In the genomic region with DNA sequence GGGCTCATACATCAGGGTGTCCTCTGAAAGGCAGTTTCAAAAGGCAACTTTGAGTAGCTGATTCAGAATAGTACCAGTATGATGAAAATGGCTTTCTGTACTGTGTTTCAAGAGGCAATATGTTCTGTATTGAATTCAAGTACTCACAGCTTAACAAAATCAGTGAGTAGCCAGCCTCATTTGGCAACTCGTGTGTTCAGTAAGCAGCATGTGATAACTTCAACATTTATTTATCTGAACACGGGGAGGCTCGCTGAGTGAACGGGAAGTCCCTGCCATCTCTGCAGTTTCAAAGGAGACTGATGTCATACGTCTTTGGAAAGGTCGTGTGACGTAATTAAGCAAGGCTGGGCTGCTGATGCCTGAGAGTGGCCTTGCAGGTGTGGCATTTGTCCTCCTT, we compare ENCODE assay signal across 1 cellular context.
TF ChIP-seq lines count a peak whose summit lies in the region.

No MANE protein-coding gene starts in this region.

TF ChIP-seq in GM23338, 12 proteins besides CTCF, POLR2A, EP300 and RAD21 (continued from another document):
- TF ChIP-seq NANOG (IDR thresholded peaks at IDR 0.05; ENCODE audit: borderline replicate concordance) (no peak), EZH2phosphoT487 (IDR thresholded peaks at IDR 0.05; ENCODE audit: unreplicated experiment) (no peak), EZH2 (IDR thresholded peaks at IDR 0.05; ENCODE audit: low read depth, unreplicated experiment) (no peak), STAT1 (IDR thresholded peaks at IDR 0.05; ENCODE audit: unreplicated experiment) (no peak)
- TF ChIP-seq, protein P1, sequence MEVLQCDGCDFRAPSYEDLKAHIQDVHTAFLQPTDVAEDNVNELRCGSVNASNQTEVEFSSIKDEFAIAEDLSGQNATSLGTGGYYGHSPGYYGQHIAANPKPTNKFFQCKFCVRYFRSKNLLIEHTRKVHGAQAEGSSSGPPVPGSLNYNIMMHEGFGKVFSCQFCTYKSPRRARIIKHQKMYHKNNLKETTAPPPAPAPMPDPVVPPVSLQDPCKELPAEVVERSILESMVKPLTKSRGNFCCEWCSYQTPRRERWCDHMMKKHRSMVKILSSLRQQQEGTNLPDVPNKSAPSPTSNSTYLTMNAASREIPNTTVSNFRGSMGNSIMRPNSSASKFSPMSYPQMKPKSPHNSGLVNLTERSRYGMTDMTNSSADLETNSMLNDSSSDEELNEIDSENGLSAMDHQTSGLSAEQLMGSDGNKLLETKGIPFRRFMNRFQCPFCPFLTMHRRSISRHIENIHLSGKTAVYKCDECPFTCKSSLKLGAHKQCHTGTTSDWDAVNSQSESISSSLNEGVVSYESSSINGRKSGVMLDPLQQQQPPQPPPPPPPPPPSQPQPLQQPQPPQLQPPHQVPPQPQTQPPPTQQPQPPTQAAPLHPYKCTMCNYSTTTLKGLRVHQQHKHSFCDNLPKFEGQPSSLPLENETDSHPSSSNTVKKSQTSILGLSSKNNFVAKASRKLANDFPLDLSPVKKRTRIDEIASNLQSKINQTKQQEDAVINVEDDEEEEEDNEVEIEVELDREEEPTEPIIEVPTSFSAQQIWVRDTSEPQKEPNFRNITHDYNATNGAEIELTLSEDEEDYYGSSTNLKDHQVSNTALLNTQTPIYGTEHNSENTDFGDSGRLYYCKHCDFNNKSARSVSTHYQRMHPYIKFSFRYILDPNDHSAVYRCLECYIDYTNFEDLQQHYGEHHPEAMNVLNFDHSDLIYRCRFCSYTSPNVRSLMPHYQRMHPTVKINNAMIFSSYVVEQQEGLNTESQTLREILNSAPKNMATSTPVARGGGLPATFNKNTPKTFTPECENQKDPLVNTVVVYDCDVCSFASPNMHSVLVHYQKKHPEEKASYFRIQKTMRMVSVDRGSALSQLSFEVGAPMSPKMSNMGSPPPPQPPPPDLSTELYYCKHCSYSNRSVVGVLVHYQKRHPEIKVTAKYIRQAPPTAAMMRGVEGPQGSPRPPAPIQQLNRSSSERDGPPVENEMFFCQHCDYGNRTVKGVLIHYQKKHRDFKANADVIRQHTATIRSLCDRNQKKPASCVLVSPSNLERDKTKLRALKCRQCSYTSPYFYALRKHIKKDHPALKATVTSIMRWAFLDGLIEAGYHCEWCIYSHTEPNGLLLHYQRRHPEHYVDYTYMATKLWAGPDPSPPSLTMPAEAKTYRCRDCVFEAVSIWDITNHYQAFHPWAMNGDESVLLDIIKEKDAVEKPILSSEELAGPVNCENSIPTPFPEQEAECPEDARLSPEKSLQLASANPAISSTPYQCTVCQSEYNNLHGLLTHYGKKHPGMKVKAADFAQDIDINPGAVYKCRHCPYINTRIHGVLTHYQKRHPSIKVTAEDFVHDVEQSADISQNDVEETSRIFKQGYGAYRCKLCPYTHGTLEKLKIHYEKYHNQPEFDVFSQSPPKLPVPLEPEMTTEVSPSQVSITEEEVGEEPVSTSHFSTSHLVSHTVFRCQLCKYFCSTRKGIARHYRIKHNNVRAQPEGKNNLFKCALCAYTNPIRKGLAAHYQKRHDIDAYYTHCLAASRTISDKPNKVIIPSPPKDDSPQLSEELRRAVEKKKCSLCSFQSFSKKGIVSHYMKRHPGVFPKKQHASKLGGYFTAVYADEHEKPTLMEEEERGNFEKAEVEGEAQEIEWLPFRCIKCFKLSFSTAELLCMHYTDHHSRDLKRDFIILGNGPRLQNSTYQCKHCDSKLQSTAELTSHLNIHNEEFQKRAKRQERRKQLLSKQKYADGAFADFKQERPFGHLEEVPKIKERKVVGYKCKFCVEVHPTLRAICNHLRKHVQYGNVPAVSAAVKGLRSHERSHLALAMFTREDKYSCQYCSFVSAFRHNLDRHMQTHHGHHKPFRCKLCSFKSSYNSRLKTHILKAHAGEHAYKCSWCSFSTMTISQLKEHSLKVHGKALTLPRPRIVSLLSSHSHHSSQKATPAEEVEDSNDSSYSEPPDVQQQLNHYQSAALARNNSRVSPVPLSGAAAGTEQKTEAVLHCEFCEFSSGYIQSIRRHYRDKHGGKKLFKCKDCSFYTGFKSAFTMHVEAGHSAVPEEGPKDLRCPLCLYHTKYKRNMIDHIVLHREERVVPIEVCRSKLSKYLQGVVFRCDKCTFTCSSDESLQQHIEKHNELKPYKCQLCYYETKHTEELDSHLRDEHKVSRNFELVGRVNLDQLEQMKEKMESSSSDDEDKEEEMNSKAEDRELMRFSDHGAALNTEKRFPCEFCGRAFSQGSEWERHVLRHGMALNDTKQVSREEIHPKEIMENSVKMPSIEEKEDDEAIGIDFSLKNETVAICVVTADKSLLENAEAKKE (CRISPR knock-in tag; IDR thresholded peaks at IDR 0.05), result no peak
